In the genomic region with DNA sequence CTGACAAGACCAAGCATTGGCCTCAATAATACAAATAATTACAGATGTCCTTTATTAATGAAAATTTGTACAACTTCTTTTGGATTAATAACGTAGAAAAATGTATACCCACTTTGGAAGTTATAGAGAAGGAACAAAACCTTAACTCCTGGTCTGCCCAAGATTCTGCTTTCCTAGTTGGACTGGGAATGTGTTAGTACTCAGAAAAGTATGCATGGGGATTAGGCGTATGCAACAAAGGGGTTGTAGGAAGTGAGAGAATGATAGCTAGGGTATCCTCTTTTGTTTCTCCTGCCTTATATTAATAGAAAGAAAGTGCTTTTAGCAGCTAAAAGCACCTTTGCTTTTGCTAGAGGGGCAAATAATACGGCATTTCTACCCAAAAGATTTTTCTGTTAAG, we compare ENCODE assay signal across 15 cellular contexts. TPM values are rescaled to one million over a fixed set of nuclear protein-coding genes. Genes with fewer than 3 reads are reported as not detected.
DNase-seq lines count a peak whose midpoint lies in the region; ATAC-seq and TF ChIP-seq lines count a peak whose summit lies in the region.
"Had no signal": no experiment of that assay in that cellular context is flagged by ENCODE, and none has a peak within 500 bp of the region (broad histone marks: within the 10 kb centered on the region; RNA-seq: fewer than 3 reads in every experiment).

No MANE protein-coding gene starts in this region.

- no TSS peak for BruUV-seq in HCT116 (replicated peaks; lab: Mats Ljungman, UMichigan)

- H2AFZ ChIP-seq in HCT116 (ENCODE audit: low read depth, low read length, poor library complexity, severe bottlenecking) (no peak overlapping the region), smooth muscle cell (ENCODE audit: low read depth) (no peak overlapping the region)

- intact Hi-C loops in HCT116 (cut with micrococcal nuclease) (no loop called here), posterior cingulate gyrus (cut with DNase I) (no loop called here), dorsolateral prefrontal cortex (cut with DNase I) (no loop called here)

- no peak overlapping the region for H3K9ac ChIP-seq in HCT116 (ENCODE audit: low read length)
- H3K9ac ChIP-seq in adipocyte (ENCODE audit: low read length): peak overlapping the region; percentile 25
- peak overlapping the region; percentile 68 for H3K9ac ChIP-seq in smooth muscle cell (ENCODE audit: low read depth)

- H3K27me3 ChIP-seq in HCT116 (ENCODE audit: insufficient read depth, low read length) (no peaks in the 10 kb centered on the region), adipocyte (replicated peaks; ENCODE audit: control insufficient read depth, insufficient read depth, low read length) (no peaks in the 10 kb centered on the region), smooth muscle cell (ENCODE audit: low read depth) (no peaks in the 10 kb centered on the region), dorsolateral prefrontal cortex (no peaks in the 10 kb centered on the region)
- H3K27me3 ChIP-seq: spleen, testis had no signal

- ATAC-seq in HCT116: no peak
- ATAC-seq: lower lobe of right lung had no signal

- H4K20me1 ChIP-seq in HCT116 (ENCODE audit: insufficient read depth) (no peaks in the 10 kb centered on the region), smooth muscle cell (ENCODE audit: low read depth) (peaks cover 60% of the 10 kb centered on the region)

- H3K79me2 ChIP-seq in HCT116 (ENCODE audit: insufficient read depth, low read length) (no peaks in the 10 kb centered on the region), smooth muscle cell (ENCODE audit: low read depth) (peaks cover 3% of the 10 kb centered on the region)

- DNase-seq in HCT116 (ENCODE audit: low read depth, low spot score) (no peak), adipocyte (ENCODE audit: low read depth) (peak; percentile 69), fibroblast of the aortic adventitia (ENCODE audit: low read depth) (peak; percentile 68), smooth muscle cell (lab: John Stamatoyannopoulos, UW; ENCODE audit: unreplicated experiment) (no peak), posterior cingulate gyrus (no peak), dorsolateral prefrontal cortex (no peak), NCI-H1048 (lab: John Stamatoyannopoulos, UW) (no peak)
- DNase-seq in activated CD4-positive, alpha-beta T cell treated with anti-CD3 and anti-CD28 coated beads for 48 hours: no peak
- DNase-seq: activated CD4-positive, alpha-beta T cell treated with anti-CD3 and anti-CD28 coated beads, Interleukin-2, amount 50 U/mL, for 48 hours; Calu3; lower lobe of right lung; MV-4-11; spleen; testis had no signal

- WGBS in smooth muscle cell (ENCODE audit: low lambda C conversion rate): 49% methylated on average over 3 of the region's 3 CpGs

- CTCF ChIA-PET in HCT116 (lab: Charles Lee): interaction anchor here (0.6 kb wide), 1 partner anchor 18 kb away, joined by 3 read pairs; no protein-coding TSS in a partner anchor

- H3K4me1 ChIP-seq in HCT116 (ENCODE audit: control insufficient read depth in 1 of 2, insufficient read depth in 2 of 2, low read length in 2 of 2) (peaks cover 0 to 13% of the 10 kb centered on the region in 2 experiments; a peak in 2 of 4 replicates), adipocyte (ENCODE audit: control insufficient read depth, insufficient read depth, low read length) (peaks cover 24% of the 10 kb centered on the region), smooth muscle cell (ENCODE audit: low read depth) (peaks cover 16% of the 10 kb centered on the region)
- H3K4me1 ChIP-seq: lower lobe of right lung, testis had no signal

- peaks cover 9 to 13% of the 10 kb centered on the region in 2 experiments; a peak in 2 of 4 replicates for H3K36me3 ChIP-seq in HCT116 (ENCODE audit: control insufficient read depth in 1 of 2, insufficient read depth in 2 of 2, low read length in 2 of 2)
- peaks cover 58% of the 10 kb centered on the region for H3K36me3 ChIP-seq in adipocyte (ENCODE audit: control insufficient read depth, insufficient read depth, low read length, severe bottlenecking)
- H3K36me3 ChIP-seq in smooth muscle cell (ENCODE audit: low read depth): peaks cover 12% of the 10 kb centered on the region

- RAD21 ChIA-PET in HCT116 (lab: Charles Lee; ENCODE audit: low non-redundant PET in 1 of 2, low total read pairs in 2 of 2, uncharacterized antibody in 2 of 2, unreplicated experiment in 2 of 2): no interaction called here

- no peak for TF ChIP-seq RAD21 in HCT116 (IDR thresholded peaks at IDR 0.05; ENCODE audit: low read depth)

- no peaks in the 10 kb centered on the region for H3K9me2 ChIP-seq in HCT116 (ENCODE audit: insufficient read depth)

- TF ChIP-seq CTCF in HCT116 (IDR thresholded peaks at IDR 0.05 in 2 of 3, conservative IDR thresholded peaks at IDR 0.05 in 1 of 3; ENCODE audit: borderline replicate concordance in 1 of 3, insufficient read depth in 1 of 3, low read depth in 2 of 3, low read length in 2 of 3) (no peak), fibroblast of the aortic adventitia (IDR thresholded peaks at IDR 0.05; ENCODE audit: insufficient read depth, low read length) (no peak), smooth muscle cell (IDR thresholded peaks at IDR 0.05; ENCODE audit: borderline replicate concordance, insufficient read depth, poor library complexity, severe bottlenecking) (no peak), dorsolateral prefrontal cortex (IDR thresholded peaks at IDR 0.05 in 54 of 56, conservative IDR thresholded peaks at IDR 0.05 in 2 of 56; ENCODE audit: low read depth in 1 of 56, partially characterized antibody in 56 of 56) (no peak)

- no peak for TF ChIP-seq POLR2A in HCT116 (IDR thresholded peaks at IDR 0.05; ENCODE audit: borderline replicate concordance, extremely low read depth, insufficient read depth, insufficient read length)

- H3K9me3 ChIP-seq in HCT116 (ENCODE audit: control insufficient read depth in 1 of 2, insufficient read depth in 1 of 2, low read depth in 1 of 2, low read length in 2 of 2): no peaks in the 10 kb centered on the region
- no peaks in the 10 kb centered on the region for H3K9me3 ChIP-seq in adipocyte (ENCODE audit: control insufficient read depth, low read length)
- no peaks in the 10 kb centered on the region for H3K9me3 ChIP-seq in smooth muscle cell (replicated peaks; ENCODE audit: low read depth)
- H3K9me3 ChIP-seq: HAP-1, lower lobe of right lung, spleen, testis had no signal

- H3K27ac ChIP-seq in HCT116 (ENCODE audit: low read depth, low read length) (no peak overlapping the region), smooth muscle cell (ENCODE audit: low read depth) (peak overlapping the region; percentile 92), dorsolateral prefrontal cortex (peak overlapping the region in 3 of 59 donors; percentile 6 to 30 (median 14))
- H3K27ac ChIP-seq: lower lobe of right lung, spleen, testis had no signal

- peak overlapping the region; percentile 8; the same call in 1 of the 2 replicates for H3K4me2 ChIP-seq in HCT116 (ENCODE audit: low read length)
- peak overlapping the region; percentile 77 for H3K4me2 ChIP-seq in smooth muscle cell

- POLR2A ChIA-PET in HCT116 (lab: Charles Lee): no interaction called here

- H3F3A ChIP-seq in smooth muscle cell (ENCODE audit: low read depth): peaks cover 3% of the 10 kb centered on the region

- H3K4me3 ChIP-seq in HCT116 (replicated peaks in 1 of 2; ENCODE audit: low read depth in 1 of 2, low read length in 2 of 2) (no peak overlapping the region), adipocyte (ENCODE audit: low read length) (no peak overlapping the region), fibroblast of the aortic adventitia (ENCODE audit: low read depth, low read length) (no peak overlapping the region), smooth muscle cell (no peak overlapping the region), dorsolateral prefrontal cortex (no peak overlapping the region)
- H3K4me3 ChIP-seq: HAP-1, lower lobe of right lung, spleen, testis had no signal

TF ChIP-seq in HCT116, 20 proteins besides CTCF, POLR2A, EP300 and RAD21:
- TF ChIP-seq EZH2phosphoT487 (IDR thresholded peaks at IDR 0.05; ENCODE audit: borderline replicate concordance): no peak
- TF ChIP-seq, protein P1, sequence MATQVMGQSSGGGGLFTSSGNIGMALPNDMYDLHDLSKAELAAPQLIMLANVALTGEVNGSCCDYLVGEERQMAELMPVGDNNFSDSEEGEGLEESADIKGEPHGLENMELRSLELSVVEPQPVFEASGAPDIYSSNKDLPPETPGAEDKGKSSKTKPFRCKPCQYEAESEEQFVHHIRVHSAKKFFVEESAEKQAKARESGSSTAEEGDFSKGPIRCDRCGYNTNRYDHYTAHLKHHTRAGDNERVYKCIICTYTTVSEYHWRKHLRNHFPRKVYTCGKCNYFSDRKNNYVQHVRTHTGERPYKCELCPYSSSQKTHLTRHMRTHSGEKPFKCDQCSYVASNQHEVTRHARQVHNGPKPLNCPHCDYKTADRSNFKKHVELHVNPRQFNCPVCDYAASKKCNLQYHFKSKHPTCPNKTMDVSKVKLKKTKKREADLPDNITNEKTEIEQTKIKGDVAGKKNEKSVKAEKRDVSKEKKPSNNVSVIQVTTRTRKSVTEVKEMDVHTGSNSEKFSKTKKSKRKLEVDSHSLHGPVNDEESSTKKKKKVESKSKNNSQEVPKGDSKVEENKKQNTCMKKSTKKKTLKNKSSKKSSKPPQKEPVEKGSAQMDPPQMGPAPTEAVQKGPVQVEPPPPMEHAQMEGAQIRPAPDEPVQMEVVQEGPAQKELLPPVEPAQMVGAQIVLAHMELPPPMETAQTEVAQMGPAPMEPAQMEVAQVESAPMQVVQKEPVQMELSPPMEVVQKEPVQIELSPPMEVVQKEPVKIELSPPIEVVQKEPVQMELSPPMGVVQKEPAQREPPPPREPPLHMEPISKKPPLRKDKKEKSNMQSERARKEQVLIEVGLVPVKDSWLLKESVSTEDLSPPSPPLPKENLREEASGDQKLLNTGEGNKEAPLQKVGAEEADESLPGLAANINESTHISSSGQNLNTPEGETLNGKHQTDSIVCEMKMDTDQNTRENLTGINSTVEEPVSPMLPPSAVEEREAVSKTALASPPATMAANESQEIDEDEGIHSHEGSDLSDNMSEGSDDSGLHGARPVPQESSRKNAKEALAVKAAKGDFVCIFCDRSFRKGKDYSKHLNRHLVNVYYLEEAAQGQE (IDR thresholded peaks at IDR 0.05; ENCODE audit: low read depth): no peak
- TF ChIP-seq FOSL1 (IDR thresholded peaks at IDR 0.05; ENCODE audit: low read depth): no peak
- TF ChIP-seq ZFX (IDR thresholded peaks at IDR 0.05): no peak
- no peak for TF ChIP-seq SRF (IDR thresholded peaks at IDR 0.05; ENCODE audit: low read depth)

RNA-seq across cellular contexts. Expression of a gene that starts 47.5 kb away (rescaled TPM):
- total RNA-seq in HCT116 (2021; ENCODE audit: unreplicated experiment) (60.4 TPM), fibroblast of the aortic adventitia (ENCODE audit: low replicate concordance) (88.1 and 118 TPM in 2 replicates), smooth muscle cell (95.7 and 103 TPM in 2 replicates), dorsolateral prefrontal cortex (100 to 1,000 TPM in 7 of 120 experiments, 10 to 100 TPM in 113; 60.2 to 120 (median 78.5) TPM)
- polyA plus RNA-seq in HCT116 (2012): 15.1 and 16.2 TPM in 2 replicates
- polyA plus RNA-seq in smooth muscle cell: 53.8 and 71.2 TPM in 2 replicates

Comparison
In these comparisons a context has a peak if more than half of its experiments do, and no peak if none do; other contexts are left out.
1. DNase-seq: peak in adipocyte (single experiment) and fibroblast of the aortic adventitia (single experiment); none in HCT116 (single experiment), smooth muscle cell (single experiment), posterior cingulate gyrus (0 of 10), activated CD4-positive, alpha-beta T cell treated with anti-CD3 and anti-CD28 coated beads for 48 hours (single experiment), dorsolateral prefrontal cortex (0 of 10) and NCI-H1048 (single experiment).